ENCODE assay signal across 8 cellular contexts in genomic region chr5:60677831-60678664, GRCh38. TPM values are rescaled to one million over a fixed set of nuclear protein-coding genes. Genes with fewer than 3 reads are reported as not detected.
DNase-seq lines count a peak whose midpoint lies in the region; ATAC-seq and TF ChIP-seq lines count a peak whose summit lies in the region.

No MANE protein-coding gene starts in this region.

- DNase-seq in NCI-H1105 treated with DMSO at 0.1 percent for 48 hours (lab: John Stamatoyannopoulos, UW) (peak; percentile 14), NCI-H1105 (lab: John Stamatoyannopoulos, UW) (no peak), HT1080 (ENCODE audit: low read depth) (peak; percentile 18), adrenal gland (no peak), iris pigment epithelial cell (ENCODE audit: low read depth) (peak; percentile 57), mesenteric fat pad (ENCODE audit: low spot score) (no peak)
- DNase-seq in stimulated activated CD4-positive, alpha-beta T cell treated with anti-CD3 and anti-CD28 coated beads, Interleukin-2, amount 100 ng/mL, for 24 hours, result no peak

- 54 to 71% (median 57%) methylated on average over 6 of the region's 6 CpGs for WGBS in adrenal gland, 4 donors

- no peak for TF ChIP-seq POLR2A in adrenal gland (IDR thresholded peaks at IDR 0.05)

- no peaks in the 10 kb centered on the region for H3K27me3 ChIP-seq in adrenal gland

- intact Hi-C loops in adrenal gland (cut with DNase I), result loop anchor here in 1 of 2 donors (10.0 kb wide), 1 partner anchor 1257 kb away; no protein-coding TSS in a partner anchor

- peak; percentile 63 for ATAC-seq in GM19025 (IDR thresholded peaks at IDR 0.05; ENCODE audit: low read depth, unreplicated experiment)

- no peak overlapping the region for H3K4me3 ChIP-seq in adrenal gland

- H3K9me3 ChIP-seq in adrenal gland (replicated peaks in 1 of 3), result no peaks in the 10 kb centered on the region

- TF ChIP-seq CTCF in adrenal gland (IDR thresholded peaks at IDR 0.05), result peak; percentile 42 to 71 (median 58)

- no peaks in the 10 kb centered on the region for H3K36me3 ChIP-seq in adrenal gland (replicated peaks in 1 of 2)

- no peaks in the 10 kb centered on the region for H3K4me1 ChIP-seq in adrenal gland (replicated peaks in 1 of 2)

- no peak overlapping the region for H3K27ac ChIP-seq in adrenal gland

RNA-seq across cellular contexts. Expression of gene DEPDC1B, which starts 21.9 kb away (rescaled TPM):
- total RNA-seq in HT1080 (2014; rRNA removed; shearing (Covaris generic)), result 24.9 and 25.4 TPM in 2 replicates
- 30.4 and 31.8 TPM in 2 replicates for polyA plus RNA-seq in HT1080 (2015; cell fraction: cytosol; rRNA removed)
- 21.7 and 23.2 TPM in 2 replicates for polyA plus RNA-seq in HT1080 (2015; cell fraction: nucleus; rRNA removed)
- total RNA-seq in adrenal gland (under 1 TPM in 7 of 8 donors, not detected in 1; 0.14 to 0.87 (median 0.36) TPM), mesenteric fat pad (0.35 TPM)
- polyA plus RNA-seq in adrenal gland, result under 1 TPM; 0.08 to 0.44 (median 0.13) TPM

Comparison
In these comparisons a context has a peak if more than half of its experiments do, and no peak if none do; other contexts are left out.
1. DNase-seq: peak in NCI-H1105 treated with DMSO at 0.1 percent for 48 hours (single experiment), HT1080 (single experiment) and iris pigment epithelial cell (single experiment); none in NCI-H1105 (single experiment), adrenal gland (0 of 7), mesenteric fat pad (single experiment) and stimulated activated CD4-positive, alpha-beta T cell treated with anti-CD3 and anti-CD28 coated beads, Interleukin-2, amount 100 ng/mL, for 24 hours (0 of 2).
2. RNA of gene DEPDC1B, which starts 21.9 kb away (total RNA-seq): 24.9 to 25.4 TPM in HT1080; 0.14 to 0.87 TPM in adrenal gland and 0.35 TPM in mesenteric fat pad (single experiment); every median in the first group is over 10 times any median in the second.